In genomic region chr17:50268040-50268439, GRCh38 we compare ENCODE assay signal across 24 cellular contexts. TPM values are rescaled to one million over a fixed set of nuclear protein-coding genes. Genes with fewer than 3 reads are reported as not detected.
DNase-seq lines count a peak whose midpoint lies in the region; ATAC-seq and TF ChIP-seq lines count a peak whose summit lies in the region.
"Had no signal": no experiment of that assay in that cellular context is flagged by ENCODE, and none has a peak within 500 bp of the region (broad histone marks: within the 10 kb centered on the region; RNA-seq: fewer than 3 reads in every experiment).

No MANE protein-coding gene starts in this region.

- H3K9me2 ChIP-seq in hepatocyte (replicated peaks; ENCODE audit: insufficient read depth), result no peaks in the 10 kb centered on the region

- H3K27ac ChIP-seq in hepatocyte (peak overlapping the region; percentile 99), sigmoid colon (peak overlapping the region in 2 of 4 donors; percentile 72 to 80), psoas muscle (no peak overlapping the region), right cardiac atrium (ENCODE audit: low read length) (no peak overlapping the region)
- H3K27ac ChIP-seq: gastrocnemius medialis, HL-60 had no signal

- no peaks in the 10 kb centered on the region for H4K20me1 ChIP-seq in hepatocyte (ENCODE audit: insufficient read depth, poor library complexity, severe bottlenecking)

- H3K4me3 ChIP-seq in hepatocyte, result no peak overlapping the region
- H3K4me3 ChIP-seq in sigmoid colon, result no peak overlapping the region
- no peak overlapping the region for H3K4me3 ChIP-seq in psoas muscle
- no peak overlapping the region for H3K4me3 ChIP-seq in right cardiac atrium (ENCODE audit: low read length)
- H3K4me3 ChIP-seq: gastrocnemius medialis had no signal

- TF ChIP-seq POLR2A in sigmoid colon (IDR thresholded peaks at IDR 0.05), result no peak

- H3K79me2 ChIP-seq in hepatocyte, result peaks cover 13% of the 10 kb centered on the region

- DNase-seq in left cardiac atrium, result peak; percentile 12
- no peak for DNase-seq in cardiac septum (ENCODE audit: low spot score)
- peak; percentile 3 for DNase-seq in hepatocyte (ENCODE audit: low spot score)
- DNase-seq in sigmoid colon, result peak; percentile 46
- DNase-seq in psoas muscle, result no peak
- DNase-seq in right cardiac atrium, result no peak
- DNase-seq: activated CD4-positive, alpha-beta T cell treated with anti-CD3 and anti-CD28 coated beads, Interleukin-2, amount 50 U/mL, for 1 hour; activated CD8-positive, alpha-beta memory T cell treated with anti-CD3 and anti-CD28 coated beads, Interleukin-2, amount 50 U/mL, for 4 hours; anterior cingulate cortex; CD4-positive, alpha-beta memory T cell; DMS53; gastrocnemius medialis; GF-D8; NCI-H1417; NCI-H2171; NCI-H526 treated with DMSO at 0.1 percent for 48 hours; substantia nigra had no signal

- WGBS in hepatocyte (ENCODE audit: low lambda C conversion rate, missing lambda C conversion rate), result 59% methylated on average over 5 of the region's 5 CpGs
- WGBS in sigmoid colon, 2 donors, result 70 to 71% methylated on average over 5 of the region's 5 CpGs
- WGBS in psoas muscle, 3 donors, result 70 to 82% (median 74%) methylated on average over 5 of the region's 5 CpGs
- 69% methylated on average over 5 of the region's 5 CpGs for WGBS in right cardiac atrium

- H2AFZ ChIP-seq in hepatocyte, result no peak overlapping the region

- intact Hi-C loops in left cardiac atrium (cut with DNase I), result no loop called here
- intact Hi-C loops in cardiac septum (cut with DNase I), result no loop called here
- intact Hi-C loops in sigmoid colon (cut with DNase I), result no loop called here
- intact Hi-C loops in psoas muscle (cut with DNase I), result no loop called here
- intact Hi-C loops in right cardiac atrium (cut with DNase I), result no loop called here

- H3K36me3 ChIP-seq in hepatocyte (replicated peaks; ENCODE audit: insufficient read depth, low read depth), result no peaks in the 10 kb centered on the region
- H3K36me3 ChIP-seq in sigmoid colon, result no peaks in the 10 kb centered on the region
- H3K36me3 ChIP-seq in psoas muscle (ENCODE audit: insufficient read depth in 1 of 2, low read depth in 1 of 2), result no peaks in the 10 kb centered on the region
- H3K36me3 ChIP-seq: gastrocnemius medialis had no signal

- ATAC-seq in left cardiac atrium (no peak), GM21447 (IDR thresholded peaks at IDR 0.05; ENCODE audit: unreplicated experiment) (no peak), GM18498 (IDR thresholded peaks at IDR 0.05; ENCODE audit: unreplicated experiment) (no peak), psoas muscle (no peak), right cardiac atrium (no peak)
- ATAC-seq: esophagus mucosa; gastrocnemius medialis; natural killer cell treated with Interleukin-12 subunit alpha and Interleukin-12 subunit beta and Interleukin-15 and Interleukin-18, amount 100 ng/mL, for 72 hours had no signal

- H3K4me1 ChIP-seq in hepatocyte (ENCODE audit: insufficient read depth) (peaks cover 91% of the 10 kb centered on the region), sigmoid colon (peaks cover 0 to 86% (median 73%) of the 10 kb centered on the region in 4 donors), psoas muscle (no peaks in the 10 kb centered on the region), right cardiac atrium (ENCODE audit: control insufficient read depth, insufficient read depth, low read length) (peaks cover 2% of the 10 kb centered on the region)

- H3K9me3 ChIP-seq in hepatocyte (ENCODE audit: low read depth) (no peaks in the 10 kb centered on the region), sigmoid colon (no peaks in the 10 kb centered on the region), psoas muscle (no peaks in the 10 kb centered on the region), right cardiac atrium (ENCODE audit: control insufficient read depth, low read length) (no peaks in the 10 kb centered on the region)
- H3K9me3 ChIP-seq: gastrocnemius medialis had no signal

- TF ChIP-seq CTCF in hepatocyte (IDR thresholded peaks at IDR 0.05; ENCODE audit: poor library complexity), result no peak
- TF ChIP-seq CTCF in sigmoid colon (IDR thresholded peaks at IDR 0.05), result no peak
- TF ChIP-seq CTCF in psoas muscle (IDR thresholded peaks at IDR 0.05), result no peak

- peaks cover 2% of the 10 kb centered on the region for H3K27me3 ChIP-seq in hepatocyte
- H3K27me3 ChIP-seq in sigmoid colon, result no peaks in the 10 kb centered on the region
- no peaks in the 10 kb centered on the region for H3K27me3 ChIP-seq in psoas muscle (ENCODE audit: insufficient read depth in 3 of 3, low read length in 2 of 3)
- H3K27me3 ChIP-seq in right cardiac atrium (ENCODE audit: control insufficient read depth, insufficient read depth), result no peaks in the 10 kb centered on the region
- H3K27me3 ChIP-seq: gastrocnemius medialis had no signal

- H3K4me2 ChIP-seq in hepatocyte, result peak overlapping the region; percentile 73

- TF ChIP-seq EP300 in sigmoid colon (IDR thresholded peaks at IDR 0.05), result no peak

RNA-seq across cellular contexts. Expression of gene TMEM92, which starts 6.2 kb away (rescaled TPM):
- under 1 TPM; 0.10 to 0.65 TPM for total RNA-seq in left cardiac atrium
- not detected for total RNA-seq in cardiac septum
- 6.9 and 11.3 TPM in 2 replicates for total RNA-seq in hepatocyte
- 21.7 and 24.0 TPM in 2 replicates for polyA plus RNA-seq in hepatocyte
- not detected for total RNA-seq in sigmoid colon
- polyA plus RNA-seq in sigmoid colon, result 1 to 10 TPM; 2.5 to 9.7 (median 3.6) TPM
- not detected for total RNA-seq in psoas muscle
- under 1 TPM in 2 of 3 donors, not detected in 1; 0.01 to 0.07 TPM for polyA plus RNA-seq in psoas muscle
- not detected for total RNA-seq in right cardiac atrium
- not detected for polyA plus RNA-seq in right cardiac atrium
- total RNA-seq: CD4-positive, alpha-beta memory T cell; gastrocnemius medialis; natural killer cell treated with Interleukin-12 subunit alpha and Interleukin-12 subunit beta and Interleukin-15 and Interleukin-18, amount 100 ng/mL, for 72 hours; pulmonary artery endothelial cell had no signal
- polyA plus RNA-seq: CD4-positive, alpha-beta memory T cell; IgD-negative memory B cell had no signal

Comparison
In these comparisons a context has a peak if more than half of its experiments do, and no peak if none do; other contexts are left out.
1. DNase-seq: peak in left cardiac atrium (single experiment), hepatocyte (single experiment) and sigmoid colon (single experiment); none in cardiac septum (single experiment), psoas muscle (0 of 2) and right cardiac atrium (0 of 3).